In the genomic region with DNA sequence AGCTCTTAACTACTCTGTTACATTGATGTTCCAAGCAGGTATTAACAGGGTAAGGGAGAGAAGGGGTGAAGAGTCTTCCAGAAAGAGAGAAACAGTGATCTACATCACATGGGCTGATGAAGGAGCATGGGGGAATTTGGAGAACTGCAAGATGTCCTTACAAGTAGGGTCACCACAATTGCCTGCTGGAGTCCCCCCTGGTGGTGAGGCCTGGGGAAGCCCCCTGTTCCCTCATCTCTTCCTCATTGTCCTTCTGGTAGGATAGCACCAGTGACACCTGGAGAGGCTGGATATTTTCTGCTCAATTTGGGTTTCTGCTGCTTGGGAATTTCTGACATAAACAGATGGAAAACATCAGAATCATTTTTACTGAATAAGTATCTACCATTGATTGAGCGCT, we compare ENCODE assay signal across 15 cellular contexts.
"Had no signal": no experiment of that assay in that cellular context is flagged by ENCODE, and none has a peak within 500 bp of the region (broad histone marks: within the 10 kb centered on the region; RNA-seq: fewer than 3 reads in every experiment).

No MANE protein-coding gene starts in this region.

- H3K36me3 ChIP-seq: brain microvascular endothelial cell, lower lobe of right lung, transverse colon had no signal

- H3K4me1 ChIP-seq: parathyroid adenoma had no signal

- H3K27ac ChIP-seq: brain microvascular endothelial cell, lower lobe of right lung, parathyroid adenoma, skin epidermis, transverse colon had no signal

- DNase-seq: activated CD4-positive, alpha-beta T cell treated with anti-CD3 and anti-CD28 coated beads, Interleukin-2, amount 50 U/mL, for 4 hours; activated CD4-positive, CD25-positive, alpha-beta regulatory T cell treated with anti-CD3 and anti-CD28 coated beads, Interleukin-2, amount 50 U/mL, for 72 hours; activated naive CD4-positive, alpha-beta T cell treated with anti-CD3 and anti-CD28 coated beads for 36 hours; brain microvascular endothelial cell; cerebellar nuclear complex; dermis blood vessel endothelial cell; glutamatergic neuron; left cardiac atrium; lower lobe of right lung; stimulated activated CD4-positive, alpha-beta T cell treated with anti-CD3 and anti-CD28 coated beads, Interleukin-4, amount 100 ng/mL, for 4 hours; transverse colon had no signal

- H3K9ac ChIP-seq: parathyroid adenoma had no signal

- H3K27ac Mint-ChIP-seq: activated naive CD4-positive, alpha-beta T cell treated with anti-CD3 and anti-CD28 coated beads for 36 hours; activated T-helper 1 cell treated with anti-CD3 and anti-CD28 coated beads, Interleukin-12 subunit alpha, Interleukin-12 subunit beta, Interleukin-2, Interleukin-4 antibody, amounts not matched to agents 30 ng/mL and 10 ng/mL and 1 ng/mL, durations not matched to agents 14 hours and 24 hours and 36 hours; mesothelial cell of epicardium had no signal

- H3K36me3 Mint-ChIP-seq: mesothelial cell of epicardium had no signal

- H2AFZ ChIP-seq: parathyroid adenoma had no signal

- H3K79me2 ChIP-seq: parathyroid adenoma had no signal

- H3K27me3 ChIP-seq: brain microvascular endothelial cell, transverse colon had no signal

- H3K9me3 ChIP-seq: lower lobe of right lung, transverse colon had no signal

- H3K9me3 Mint-ChIP-seq: activated naive CD4-positive, alpha-beta T cell treated with anti-CD3 and anti-CD28 coated beads for 36 hours; activated T-helper 1 cell treated with anti-CD3 and anti-CD28 coated beads, Interleukin-12 subunit alpha, Interleukin-12 subunit beta, Interleukin-2, Interleukin-4 antibody, amounts not matched to agents 30 ng/mL and 10 ng/mL and 1 ng/mL, durations not matched to agents 14 hours and 24 hours and 36 hours; mesothelial cell of epicardium had no signal

- ATAC-seq: left cardiac atrium, lower lobe of right lung had no signal

- H3K4me3 Mint-ChIP-seq: activated naive CD4-positive, alpha-beta T cell treated with anti-CD3 and anti-CD28 coated beads for 36 hours; activated T-helper 1 cell treated with anti-CD3 and anti-CD28 coated beads, Interleukin-12 subunit alpha, Interleukin-12 subunit beta, Interleukin-2, Interleukin-4 antibody, amounts not matched to agents 30 ng/mL and 10 ng/mL and 1 ng/mL, durations not matched to agents 14 hours and 24 hours and 36 hours; mesothelial cell of epicardium had no signal

- H3K4me3 ChIP-seq: lower lobe of right lung, skin epidermis, transverse colon had no signal
